9 cellular contexts compared by ENCODE assay signal in genomic region chr11:124717786-124718634, GRCh38. TPM values are rescaled to one million over a fixed set of nuclear protein-coding genes. Genes with fewer than 3 reads are reported as not detected.
A peak's percentile ranks its signal among the peaks of the same experiment; 100 is the strongest.
DNase-seq lines count a peak whose midpoint lies in the region; ATAC-seq and TF ChIP-seq lines count a peak whose summit lies in the region.
"Had no signal": no experiment of that assay in that cellular context is flagged by ENCODE, and none has a peak within 500 bp of the region (broad histone marks: within the 10 kb centered on the region; RNA-seq: fewer than 3 reads in every experiment).

No MANE protein-coding gene starts in this region.

- no peak for TF ChIP-seq POLR2A in esophagus squamous epithelium (IDR thresholded peaks at IDR 0.05)

- peaks cover 25% of the 10 kb centered on the region for H4K20me1 ChIP-seq in DND-41 (ENCODE audit: insufficient read depth, low read length)

- H3K9me3 ChIP-seq in DND-41 (ENCODE audit: insufficient read depth, low read length, severe bottlenecking) = no peaks in the 10 kb centered on the region
- H3K9me3 ChIP-seq in esophagus squamous epithelium = no peaks in the 10 kb centered on the region
- H3K9me3 ChIP-seq: SJSA1 had no signal

- DNase-seq in DND-41 = peak; percentile 62
- no peak for DNase-seq in HFFc6
- peak; percentile 60 for DNase-seq in UCSD-AML1 (lab: John Stamatoyannopoulos, UW; ENCODE audit: unreplicated experiment)
- DNase-seq in esophagus squamous epithelium (lab: John Stamatoyannopoulos, UW) = no peak
- no peak for DNase-seq in NCI-H1048 (lab: John Stamatoyannopoulos, UW)

- H3K4me3 Mint-ChIP-seq in HFFc6 = peak overlapping the region; percentile 77
- peak overlapping the region; percentile 75 to 82 (median 77) for H3K4me3 Mint-ChIP-seq in nephron

- H3K4me2 ChIP-seq in DND-41 (ENCODE audit: insufficient read depth, low read length) = no peak overlapping the region

- intact Hi-C loops in esophagus squamous epithelium (cut with DNase I) = no loop called here

- H3K4me1 ChIP-seq in DND-41 (ENCODE audit: insufficient read depth, low read length) (peaks cover 9% of the 10 kb centered on the region; the same call in 1 of the 2 replicates), esophagus squamous epithelium (peaks cover 0 to 23% (median 11%) of the 10 kb centered on the region in 3 donors)

- no peak for TF ChIP-seq CTCF in DND-41 (IDR thresholded peaks at IDR 0.05; ENCODE audit: borderline replicate concordance, extremely low read depth, low read length, poor library complexity, severe bottlenecking)
- TF ChIP-seq CTCF in HFFc6 (IDR thresholded peaks at IDR 0.05) = no peak
- TF ChIP-seq CTCF in esophagus squamous epithelium (IDR thresholded peaks at IDR 0.05) = no peak
- TF ChIP-seq CTCF in nephron (IDR thresholded peaks at IDR 0.05; ENCODE audit: unreplicated experiment in 3 of 3) = no peak

- no peak overlapping the region for H3K27ac Mint-ChIP-seq in HFFc6
- H3K27ac Mint-ChIP-seq in nephron = peak overlapping the region in 2 of 3 experiments; percentile 5 to 8

- ATAC-seq in DND-41 (ENCODE audit: insufficient read depth, low read depth) (peak; percentile 93), HG03045 (IDR thresholded peaks at IDR 0.05; ENCODE audit: unreplicated experiment) (no peak), GM21360 (IDR thresholded peaks at IDR 0.05; ENCODE audit: unreplicated experiment) (no peak)

- no peaks in the 10 kb centered on the region for H3K79me2 ChIP-seq in DND-41 (ENCODE audit: insufficient read depth, low read length)

- H3K4me1 Mint-ChIP-seq in HFFc6 (ENCODE audit: low read depth) = peaks cover 14% of the 10 kb centered on the region
- H3K4me1 Mint-ChIP-seq in nephron = peaks cover 22% of the 10 kb centered on the region

- peaks cover 70% of the 10 kb centered on the region for H3K27me3 ChIP-seq in DND-41 (ENCODE audit: insufficient read depth, low read length, poor library complexity)
- peaks cover 0 to 76% (median 3%) of the 10 kb centered on the region in 4 donors for H3K27me3 ChIP-seq in esophagus squamous epithelium

- H3K9me3 Mint-ChIP-seq in HFFc6 (no peaks in the 10 kb centered on the region), nephron (no peaks in the 10 kb centered on the region)

- H3K27ac ChIP-seq in DND-41 (ENCODE audit: low read length) (no peak overlapping the region), esophagus squamous epithelium (peak overlapping the region in 2 of 4 donors; percentile 26 to 60)
- H3K27ac ChIP-seq: SJSA1 had no signal

- H3K36me3 Mint-ChIP-seq in HFFc6 (ENCODE audit: low read depth) (no peaks in the 10 kb centered on the region), nephron (ENCODE audit: low read depth) (no peaks in the 10 kb centered on the region)

- no peak overlapping the region for H3K4me3 ChIP-seq in DND-41 (ENCODE audit: low read depth in 1 of 2, low read length in 2 of 2)
- H3K4me3 ChIP-seq in esophagus squamous epithelium = peak overlapping the region; percentile 18 to 65 (median 38)
- H3K4me3 ChIP-seq: SJSA1 had no signal

- no peak overlapping the region for H3K9ac ChIP-seq in DND-41 (ENCODE audit: low read depth, low read length)

- 1 to 7% methylated on average over 13 of the region's 45 CpGs for WGBS in esophagus squamous epithelium, 2 donors

- H3K36me3 ChIP-seq in DND-41 (ENCODE audit: insufficient read depth, low read length) = no peaks in the 10 kb centered on the region
- H3K36me3 ChIP-seq in esophagus squamous epithelium = no peaks in the 10 kb centered on the region
- H3K36me3 ChIP-seq: SJSA1 had no signal

- peaks cover 50% of the 10 kb centered on the region for H3K27me3 Mint-ChIP-seq in HFFc6 (ENCODE audit: insufficient read depth)
- peaks cover 90% of the 10 kb centered on the region for H3K27me3 Mint-ChIP-seq in nephron (ENCODE audit: low read depth)

- no peak overlapping the region for H2AFZ ChIP-seq in DND-41 (ENCODE audit: low read depth, low read length)

RNA-seq across cellular contexts. Expression of gene NRGN, which starts 21.7 kb away (rescaled TPM):
- 1 to 10 TPM; 3.8 to 6.5 (median 5.4) TPM for total RNA-seq in HFFc6 (2021; fragmentation: NEBNext Ultra II Directional; extraction: Animal tissue kit (Norgen Biotek cat#: 25700))
- 1 to 10 TPM in 3 of 4 donors, under 1 TPM in 1; 0.83 to 5.0 (median 1.5) TPM for total RNA-seq in esophagus squamous epithelium

RNA-seq across cellular contexts. Expression of gene VSIG2, which starts 34.0 kb away (rescaled TPM):
- total RNA-seq in HFFc6 (2021; fragmentation: NEBNext Ultra II Directional; extraction: Animal tissue kit (Norgen Biotek cat#: 25700)) = under 1 TPM in 1 of 6 experiments, not detected in 5; 0.14 TPM
- total RNA-seq in esophagus squamous epithelium = 10 to 100 TPM in 1 of 4 donors, 1 to 10 TPM in 3; 5.1 to 10.2 (median 7.6) TPM
- total RNA-seq: SJSA1 had no signal

RNA-seq across cellular contexts. Expression of gene ESAM, which starts 44.1 kb away (rescaled TPM):
- total RNA-seq in HFFc6 (2021; fragmentation: NEBNext Ultra II Directional; extraction: Animal tissue kit (Norgen Biotek cat#: 25700)) = under 1 TPM in 3 of 6 experiments, not detected in 3; 0.11 to 0.14 (median 0.12) TPM
- 10 to 100 TPM in 2 of 4 donors, 1 to 10 TPM in 2; 5.6 to 23.1 (median 9.7) TPM for total RNA-seq in esophagus squamous epithelium

RNA-seq across cellular contexts. Expression of gene SPA17, which starts 44.3 kb away (rescaled TPM):
- total RNA-seq in HFFc6 (2021; fragmentation: NEBNext Ultra II Directional; extraction: Animal tissue kit (Norgen Biotek cat#: 25700)) = 10 to 100 TPM in 1 of 6 experiments, 1 to 10 TPM in 5; 5.0 to 10.2 (median 9.1) TPM
- 1 to 10 TPM; 2.3 to 8.5 (median 6.0) TPM for total RNA-seq in esophagus squamous epithelium

RNA-seq across cellular contexts. Expression of gene SIAE, which starts 44.5 kb away (rescaled TPM):
- total RNA-seq in HFFc6 (2021; fragmentation: NEBNext Ultra II Directional; extraction: Animal tissue kit (Norgen Biotek cat#: 25700)) = 10 to 100 TPM in 5 of 6 experiments, 1 to 10 TPM in 1; 9.2 to 14.4 (median 11.3) TPM
- total RNA-seq in esophagus squamous epithelium = 10 to 100 TPM in 1 of 4 donors, 1 to 10 TPM in 3; 5.7 to 19.6 (median 8.0) TPM

Comparison
In these comparisons a context has a peak if more than half of its experiments do, and no peak if none do; other contexts are left out.
1. DNase-seq: peak in DND-41 (single experiment) and UCSD-AML1 (single experiment); none in HFFc6 (single experiment), esophagus squamous epithelium (single experiment) and NCI-H1048 (single experiment).
2. H3K4me3 ChIP-seq: peak in esophagus squamous epithelium (4 of 4); none in DND-41 (0 of 2).
3. RNA of gene VSIG2, which starts 34.0 kb away (total RNA-seq): 5.1 to 10.2 TPM in esophagus squamous epithelium; 0.14 TPM in HFFc6; every median in the first group is over 4 times any median in the second.
4. RNA of gene ESAM, which starts 44.1 kb away (total RNA-seq): 5.6 to 23.1 TPM in esophagus squamous epithelium; 0.11 to 0.14 TPM in HFFc6; every median in the first group is over 4 times any median in the second.